11 cellular contexts compared by ENCODE assay signal in genomic region chr17:5134571-5134970, GRCh38. TPM values are rescaled to one million over a fixed set of nuclear protein-coding genes. Genes with fewer than 3 reads are reported as not detected.
A peak's percentile ranks its signal among the peaks of the same experiment; 100 is the strongest.
DNase-seq lines count a peak whose midpoint lies in the region; FAIRE-seq and TF ChIP-seq lines count a peak whose summit lies in the region.
"Not testable (repeated sequence)": the region's sequence is repeated elsewhere in the genome, so short reads cannot be mapped to it uniquely, and the experiment has no call there.
"Had no signal": no experiment of that assay in that cellular context is flagged by ENCODE, and none has a peak within 500 bp of the region (broad histone marks: within the 10 kb centered on the region; RNA-seq: fewer than 3 reads in every experiment).

No MANE protein-coding gene starts in this region.

- not testable (repeated sequence) for H3K27me3 ChIP-seq in bronchial epithelial cell (ENCODE audit: control insufficient read depth, insufficient read depth, low read length); right atrium auricular region; trophoblast cell (ENCODE audit: insufficient read depth, low read length)

- H4K12ac ChIP-seq in trophoblast cell (ENCODE audit: low read depth, low read length) = not testable (repeated sequence)

- H4K91ac ChIP-seq in trophoblast cell (ENCODE audit: low read depth, low read length) = not testable (repeated sequence)

- H2BK5ac ChIP-seq in trophoblast cell (ENCODE audit: low read depth, low read length, poor library complexity) = not testable (repeated sequence)

- H3K4ac ChIP-seq in trophoblast cell (ENCODE audit: low read depth, low read length) = not testable (repeated sequence)

- H3K23ac ChIP-seq in trophoblast cell (ENCODE audit: low read length) = not testable (repeated sequence)

- H3K36me3 ChIP-seq in bronchial epithelial cell (ENCODE audit: control insufficient read depth, insufficient read depth, low read length); right atrium auricular region; trophoblast cell (ENCODE audit: control insufficient read depth in 1 of 2, insufficient read depth in 2 of 2, low read length in 2 of 2): not testable (repeated sequence)

- not testable (repeated sequence) for H3K4me1 ChIP-seq in right atrium auricular region; trophoblast cell (ENCODE audit: control insufficient read depth in 1 of 2, insufficient read depth in 2 of 2, low read length in 2 of 2)

- FAIRE-seq in bronchial epithelial cell (lab: Jason Lieb, UNC) = peak; percentile 7

- not testable (repeated sequence) for H3K79me1 ChIP-seq in trophoblast cell (ENCODE audit: low read length)

- H2BK120ac ChIP-seq in trophoblast cell (ENCODE audit: insufficient read depth, low read length, poor library complexity) = not testable (repeated sequence)

- not testable (repeated sequence) for H2AFZ ChIP-seq in trophoblast cell (ENCODE audit: insufficient read depth, low read length, poor library complexity)

- H3K9ac ChIP-seq in trophoblast cell (ENCODE audit: low read length) = not testable (repeated sequence)

- TF ChIP-seq CTCF in bronchial epithelial cell (IDR thresholded peaks at IDR 0.05; ENCODE audit: insufficient read depth, low read length, severe bottlenecking); right atrium auricular region (IDR thresholded peaks at IDR 0.05): not testable (repeated sequence)

- H3K27ac ChIP-seq in right atrium auricular region; trophoblast cell (ENCODE audit: low read depth, low read length): not testable (repeated sequence)
- H3K27ac ChIP-seq in temporal lobe (ENCODE audit: low read depth, low read length) = peak overlapping the region; percentile 38

- H4K8ac ChIP-seq in trophoblast cell (ENCODE audit: low read depth, low read length) = not testable (repeated sequence)

- not testable (repeated sequence) for H3K18ac ChIP-seq in trophoblast cell (ENCODE audit: low read length)

- not testable (repeated sequence) for H3K4me3 ChIP-seq in bronchial epithelial cell (ENCODE audit: low read depth, low read length); right atrium auricular region
- H3K4me3 ChIP-seq in trophoblast cell (ENCODE audit: low read depth, low read length) = peak overlapping the region; percentile 17

- WGBS in trophoblast cell (ENCODE audit: extremely low coverage, insufficient coverage, insufficient read length) = no CpG with 5 or more reads among the region's 11 CpGs

- H3K79me2 ChIP-seq in trophoblast cell (ENCODE audit: control insufficient read depth, insufficient read depth, low read length, poor library complexity) = not testable (repeated sequence)

- H2AK5ac ChIP-seq in trophoblast cell (ENCODE audit: low read length) = not testable (repeated sequence)

- not testable (repeated sequence) for H3K4me2 ChIP-seq in trophoblast cell (ENCODE audit: low read length)

- not testable (repeated sequence) for H2BK12ac ChIP-seq in trophoblast cell (ENCODE audit: low read length)

- H3K9me3 ChIP-seq in right atrium auricular region = not testable (repeated sequence)
- H3K9me3 ChIP-seq in trophoblast cell (ENCODE audit: insufficient read depth, low read depth, low read length) = peaks cover 14% of the 10 kb centered on the region

- not testable (repeated sequence) for H3K14ac ChIP-seq in trophoblast cell (ENCODE audit: low read length)

- peak; percentile 4 for DNase-seq in activated CD8-positive, alpha-beta memory T cell treated with anti-CD3 and anti-CD28 coated beads for 24 hours
- DNase-seq in bronchial epithelial cell (ENCODE audit: low read depth); trophoblast cell: not testable (repeated sequence)
- DNase-seq in right atrium auricular region (ENCODE audit: low spot score) (peak; percentile 11), mucosa of gallbladder (ENCODE audit: low spot score) (peak; percentile 6)

RNA-seq across cellular contexts. Expression of gene USP6, which starts 18.7 kb away (rescaled TPM):
- total RNA-seq in bronchial epithelial cell (not detected in 2 replicates), right atrium auricular region (not detected), mucosa of gallbladder (0.09 TPM), temporal lobe (under 0.01 TPM)
- polyA plus RNA-seq in trophoblast cell (2013) = not detected in 2 replicates
- total RNA-seq: A172, Calu3, Daoy, G401 had no signal
- polyA plus RNA-seq: BJ had no signal

RNA-seq across cellular contexts. Expression of gene ZNF232, which starts 22.9 kb away (rescaled TPM):
- total RNA-seq in bronchial epithelial cell (8.2 and 10.0 TPM in 2 replicates), right atrium auricular region (1 to 10 TPM; 2.7 to 5.6 TPM), mucosa of gallbladder (9.6 TPM), temporal lobe (10.8 TPM)
- 9.0 and 10.1 TPM in 2 replicates for polyA plus RNA-seq in trophoblast cell (2013)
- total RNA-seq: A172 had no signal

RNA-seq across cellular contexts. Expression of gene ZFP3, which starts 56.3 kb away (rescaled TPM):
- total RNA-seq in bronchial epithelial cell (0.53 and 0.64 TPM in 2 replicates), right atrium auricular region (1 to 10 TPM; 7.2 to 7.4 TPM), mucosa of gallbladder (8.7 TPM), temporal lobe (7.9 TPM)
- 0.11 TPM in 2 replicates for polyA plus RNA-seq in trophoblast cell (2013)
- total RNA-seq: Calu3, Daoy, G401 had no signal

RNA-seq across cellular contexts. Expression of gene ZNF594, which starts 57.1 kb away (rescaled TPM):
- total RNA-seq in bronchial epithelial cell (2.9 and 3.2 TPM in 2 replicates), right atrium auricular region (1 to 10 TPM; 4.7 to 4.8 TPM), mucosa of gallbladder (9.2 TPM), temporal lobe (24.1 TPM)
- polyA plus RNA-seq in trophoblast cell (2013) = 2.3 and 2.5 TPM in 2 replicates
